In genomic region chr10:103917326-103918052, GRCh38 we compare ENCODE assay signal across 8 cellular contexts. TPM values are rescaled to one million over a fixed set of nuclear protein-coding genes. Genes with fewer than 3 reads are reported as not detected.
A peak's percentile ranks its signal among the peaks of the same experiment; 100 is the strongest.
DNase-seq lines count a peak whose midpoint lies in the region; ATAC-seq and TF ChIP-seq lines count a peak whose summit lies in the region.

No MANE protein-coding gene starts in this region.

- no peak for TF ChIP-seq EP300 in transverse colon (IDR thresholded peaks at IDR 0.05; ENCODE audit: low read depth)

- intact Hi-C loops in transverse colon (cut with DNase I; ENCODE audit: low total_unique reads) = loop anchor here (2.0 kb wide), 1 partner anchor 49 kb away; the partner anchor contains the start of gene SLK

- peak; percentile 41 for DNase-seq in AG08395 (ENCODE audit: low spot score)
- DNase-seq in SK-N-MC (ENCODE audit: low read depth, low spot score) = no peak
- peak; percentile 61 for DNase-seq in transverse colon
- no peak for DNase-seq in stimulated activated naive CD4-positive, alpha-beta T cell treated with Interleukin-2 at 50 U/mL for 16 hours (lab: John Stamatoyannopoulos, UW)

- peak in 1 of 5 experiments; percentile 16 for TF ChIP-seq CTCF in transverse colon (IDR thresholded peaks at IDR 0.05)

- H3K36me3 ChIP-seq in SK-N-MC (ENCODE audit: insufficient read depth, low read length) (no peaks in the 10 kb centered on the region), ectodermal cell (ENCODE audit: control insufficient read depth, insufficient read depth, low read length) (no peaks in the 10 kb centered on the region), mesodermal cell (ENCODE audit: control insufficient read depth, insufficient read depth, low read length) (peaks cover 15% of the 10 kb centered on the region), transverse colon (no peaks in the 10 kb centered on the region)

- 9 to 12% methylated on average over 28 of the region's 28 CpGs for WGBS in ectodermal cell, 2 experiments
- 5 to 15% methylated on average over 22 to 26 of the region's 28 CpGs for WGBS in mesodermal cell (ENCODE audit: insufficient coverage in 2 of 2), 2 experiments
- 0% methylated on average over 2 to 28 of the region's 28 CpGs for WGBS in transverse colon (ENCODE audit: low coverage in 1 of 2), 2 donors

- no peak for TF ChIP-seq POLR2A in transverse colon (IDR thresholded peaks at IDR 0.05)

- H3K9ac ChIP-seq in SK-N-MC (ENCODE audit: insufficient read length) = peak overlapping the region; percentile 81

- peak; percentile 7 for ATAC-seq in GM18867 (IDR thresholded peaks at IDR 0.05; ENCODE audit: unreplicated experiment)
- ATAC-seq in HG03097 (IDR thresholded peaks at IDR 0.05; ENCODE audit: low FRiP score, unreplicated experiment) = peak; percentile 14

- peak overlapping the region; percentile 85 for H3K4me3 ChIP-seq in SK-N-MC
- H3K4me3 ChIP-seq in ectodermal cell (ENCODE audit: insufficient read depth, low read depth, low read length) = peak overlapping the region; percentile 59
- peak overlapping the region; percentile 54 for H3K4me3 ChIP-seq in mesodermal cell (ENCODE audit: extremely low read depth, insufficient read depth, low read length, poor library complexity, severe bottlenecking)
- peak overlapping the region; percentile 45 to 83 (median 62) for H3K4me3 ChIP-seq in transverse colon

- H3K9me3 ChIP-seq in SK-N-MC (ENCODE audit: low read depth, low read length) (no peaks in the 10 kb centered on the region), ectodermal cell (ENCODE audit: control insufficient read depth, low read length) (no peaks in the 10 kb centered on the region), mesodermal cell (ENCODE audit: control insufficient read depth, low read length) (peaks cover 17% of the 10 kb centered on the region), transverse colon (no peaks in the 10 kb centered on the region)

- H3K27ac ChIP-seq in SK-N-MC (peak overlapping the region; percentile 62; the same call in 1 of the 2 replicates), ectodermal cell (ENCODE audit: insufficient read depth, low read depth, low read length, poor library complexity, severe bottlenecking) (peak overlapping the region; percentile 61), mesodermal cell (ENCODE audit: low read depth, low read length, severe bottlenecking) (peak overlapping the region; percentile 77), transverse colon (peak overlapping the region; percentile 90 to 99 (median 96))

- in situ Hi-C loops in transverse colon (cut with MboI; ENCODE audit: low pct_ligation_motif_present in 1 of 4, low pct_unique_long_range_greater_than_20kb in 1 of 4, low sequenced_read_pairs in 3 of 4) = loop anchor here in 1 of 4 donors (10.0 kb wide), 2 partner anchors 47 to 207 kb away; partner anchors contain the start of genes SFR1 and SLK

- H3K27me3 ChIP-seq in ectodermal cell (ENCODE audit: control insufficient read depth, insufficient read depth, low read length, poor library complexity, severe bottlenecking) (no peaks in the 10 kb centered on the region), transverse colon (no peaks in the 10 kb centered on the region)

- H3K4me1 ChIP-seq in ectodermal cell (ENCODE audit: control insufficient read depth, insufficient read depth, low read length) = peaks cover 5% of the 10 kb centered on the region
- H3K4me1 ChIP-seq in mesodermal cell (ENCODE audit: control insufficient read depth, insufficient read depth, low read length, poor library complexity, severe bottlenecking) = peaks cover 19% of the 10 kb centered on the region
- H3K4me1 ChIP-seq in transverse colon = peaks cover 9 to 47% (median 31%) of the 10 kb centered on the region in 4 donors

RNA-seq across cellular contexts. Expression of gene STN1, which starts 0.5 kb away (rescaled TPM):
- 15.6 TPM for polyA plus RNA-seq in ectodermal cell (2013, experiment 1 of 4)
- 15.8 TPM for polyA plus RNA-seq in ectodermal cell (2013, experiment 2 of 4)
- 18.7 TPM for polyA plus RNA-seq in ectodermal cell (2013, experiment 3 of 4)
- polyA plus RNA-seq in ectodermal cell (2013, experiment 4 of 4) = 19.2 TPM
- 26.8 TPM for polyA plus RNA-seq in mesodermal cell (2013, experiment 1 of 2)
- 30.0 TPM for polyA plus RNA-seq in mesodermal cell (2013, experiment 2 of 2)
- 10 to 100 TPM; 20.8 to 31.8 (median 26.4) TPM for total RNA-seq in transverse colon

RNA-seq across cellular contexts. Expression of gene SLK, which starts 49.5 kb away (rescaled TPM):
- polyA plus RNA-seq in ectodermal cell (2013, experiment 1 of 4) = 18.1 TPM
- 19.5 TPM for polyA plus RNA-seq in ectodermal cell (2013, experiment 2 of 4)
- polyA plus RNA-seq in ectodermal cell (2013, experiment 3 of 4) = 18.8 TPM
- 20.1 TPM for polyA plus RNA-seq in ectodermal cell (2013, experiment 4 of 4)
- polyA plus RNA-seq in mesodermal cell (2013, experiment 1 of 2) = 23.1 TPM
- polyA plus RNA-seq in mesodermal cell (2013, experiment 2 of 2) = 27.5 TPM
- total RNA-seq in transverse colon = 10 to 100 TPM; 33.2 to 76.4 (median 55.7) TPM

Comparison
In these comparisons a context has a peak if more than half of its experiments do, and no peak if none do; other contexts are left out.
1. DNase-seq: peak in AG08395 (single experiment) and transverse colon (single experiment); none in SK-N-MC (single experiment) and stimulated activated naive CD4-positive, alpha-beta T cell treated with Interleukin-2 at 50 U/mL for 16 hours (single experiment).
2. Peak in every context shown above with its lines, with median percentiles within 50 percentile points of each other: H3K27ac ChIP-seq and H3K4me3 ChIP-seq.